ENCODE assay signal across 21 cellular contexts in the genomic region with DNA sequence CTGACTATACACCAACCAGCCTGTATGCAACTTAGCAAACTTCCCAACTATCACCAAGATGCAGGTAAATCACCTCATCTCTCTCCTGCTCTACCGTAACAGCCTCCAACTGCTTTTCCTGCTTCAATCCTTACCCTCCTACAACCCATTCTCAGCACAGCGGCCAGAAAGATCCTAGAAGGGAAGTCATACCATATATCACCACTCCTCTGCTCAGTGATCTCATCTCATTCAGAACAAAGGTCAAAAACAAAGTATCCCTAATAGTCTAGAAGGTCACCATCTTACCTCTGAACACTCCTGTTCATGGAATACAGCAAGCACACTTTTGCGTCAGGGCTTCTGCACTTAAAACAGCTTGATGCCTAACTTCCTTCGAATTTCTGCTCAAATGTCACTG.
"Had no signal": no experiment of that assay in that cellular context is flagged by ENCODE, and none has a peak within 500 bp of the region (broad histone marks: within the 10 kb centered on the region; RNA-seq: fewer than 3 reads in every experiment).

No MANE protein-coding gene starts in this region.

- DNase-seq: activated CD4-positive, alpha-beta memory T cell treated with anti-CD3 and anti-CD28 coated beads, Interleukin-2, amount 10 ng/mL, durations not matched to agents 7 days and 5 days; activated CD4-positive, alpha-beta T cell treated with anti-CD3 and anti-CD28 coated beads for 4 hours; activated CD8-positive, alpha-beta memory T cell treated with anti-CD3 and anti-CD28 coated beads, Interleukin-2, amount 50 U/mL, for 4 hours; activated effector memory CD4-positive, alpha-beta T cell treated with anti-CD3 and anti-CD28 coated beads, Interleukin-2, amount 50 U/mL, for 16 hours; activated T-cell treated with anti-CD3 and anti-CD28 coated beads, Interleukin-2, amount 50 U/mL, for 48 hours; amniotic stem cell; body of pancreas; dermis blood vessel endothelial cell; erythroblast; gastrocnemius medialis; heart left ventricle; naive B cell; occipital lobe; stimulated activated CD4-positive, alpha-beta T cell treated with anti-CD3 and anti-CD28 coated beads, Interleukin-15, amount 100 ng/mL, for 24 hours; stimulated activated CD4-positive, alpha-beta T cell treated with anti-CD3 and anti-CD28 coated beads, Interleukin-4, amount 100 ng/mL, for 1 hour; stimulated activated naive CD4-positive, alpha-beta T cell treated with Interleukin-2 at 50 U/mL for 16 hours had no signal

- H3K27ac ChIP-seq: body of pancreas, gastrocnemius medialis, heart left ventricle, right atrium auricular region, thoracic aorta had no signal

- H3K9me3 Mint-ChIP-seq: activated CD4-positive, alpha-beta memory T cell treated with anti-CD3 and anti-CD28 coated beads, Interleukin-2, amount 10 ng/mL, durations not matched to agents 7 days and 5 days; activated naive CD4-positive, alpha-beta T cell treated with anti-CD3 and anti-CD28 coated beads, Interleukin-2, amount 50 U/mL, for 24 hours; naive B cell; T-helper 1 cell treated with Interleukin-12 subunit alpha and Interleukin-12 subunit beta and Interleukin-4 antibody, amounts not matched to agents 30 μg/mL and 1 μg/mL, for 36 hours had no signal

- H3K27ac Mint-ChIP-seq: activated CD4-positive, alpha-beta memory T cell treated with anti-CD3 and anti-CD28 coated beads, Interleukin-2, amount 10 ng/mL, durations not matched to agents 7 days and 5 days; activated naive CD4-positive, alpha-beta T cell treated with anti-CD3 and anti-CD28 coated beads, Interleukin-2, amount 50 U/mL, for 24 hours; T-helper 1 cell treated with Interleukin-12 subunit alpha and Interleukin-12 subunit beta and Interleukin-4 antibody, amounts not matched to agents 30 μg/mL and 1 μg/mL, for 36 hours had no signal

- H3K36me3 Mint-ChIP-seq: activated naive CD4-positive, alpha-beta T cell treated with anti-CD3 and anti-CD28 coated beads, Interleukin-2, amount 50 U/mL, for 24 hours had no signal

- H3K4me3 Mint-ChIP-seq: activated CD4-positive, alpha-beta memory T cell treated with anti-CD3 and anti-CD28 coated beads, Interleukin-2, amount 10 ng/mL, durations not matched to agents 7 days and 5 days; activated naive CD4-positive, alpha-beta T cell treated with anti-CD3 and anti-CD28 coated beads, Interleukin-2, amount 50 U/mL, for 24 hours; naive B cell; T-helper 1 cell treated with Interleukin-12 subunit alpha and Interleukin-12 subunit beta and Interleukin-4 antibody, amounts not matched to agents 30 μg/mL and 1 μg/mL, for 36 hours had no signal

- ATAC-seq: body of pancreas, gastrocnemius medialis, SK-N-SH treated with all-trans-retinoic acid at 6 μM for 48 hours had no signal

- H3K27me3 Mint-ChIP-seq: activated CD4-positive, alpha-beta memory T cell treated with anti-CD3 and anti-CD28 coated beads, Interleukin-2, amount 10 ng/mL, durations not matched to agents 7 days and 5 days; activated naive CD4-positive, alpha-beta T cell treated with anti-CD3 and anti-CD28 coated beads, Interleukin-2, amount 50 U/mL, for 24 hours; naive B cell had no signal
